ENCODE assay signal across 8 cellular contexts in genomic region chr6:31827286-31828079, GRCh38. TPM values are rescaled to one million over a fixed set of nuclear protein-coding genes. Genes with fewer than 3 reads are reported as not detected.
A peak's percentile ranks its signal among the peaks of the same experiment; 100 is the strongest.
DNase-seq lines count a peak whose midpoint lies in the region; ATAC-seq and TF ChIP-seq lines count a peak whose summit lies in the region.

TSS of gene HSPA1B (plus strand) at chr6:31827738. CDS start at chr6:31827951, 213 bp downstream.

- no peaks in the 10 kb centered on the region for H3K9me3 Mint-ChIP-seq in activated naive CD8-positive, alpha-beta T cell treated with anti-CD3 and anti-CD28 coated beads for 36 hours
- H3K9me3 Mint-ChIP-seq in glutamatergic neuron (ENCODE audit: unreplicated experiment), result peaks cover 13% of the 10 kb centered on the region

- H3K4me2 ChIP-seq in osteoblast (ENCODE audit: insufficient read depth, low read length), result peak within 1 kb of the TSS; percentile 86

- ATAC-seq in HG02588 (IDR thresholded peaks at IDR 0.05; ENCODE audit: unreplicated experiment) (peak; percentile 66), thoracic aorta (ENCODE audit: insufficient number of reproducible peaks, low FRiP score, low read depth) (peak; percentile 90)

- H3K36me3 ChIP-seq in osteoblast (ENCODE audit: insufficient read depth, low read length) (no peaks in the 10 kb centered on the region), thoracic aorta (no peaks in the 10 kb centered on the region)

- no peaks in the 10 kb centered on the region for H3K27me3 ChIP-seq in osteoblast (ENCODE audit: insufficient read depth, low read length)
- H3K27me3 ChIP-seq in thoracic aorta (replicated peaks; ENCODE audit: insufficient read depth), result no peaks in the 10 kb centered on the region

- peaks cover 32% of the 10 kb centered on the region for H3K4me1 Mint-ChIP-seq in activated naive CD8-positive, alpha-beta T cell treated with anti-CD3 and anti-CD28 coated beads for 36 hours
- peaks cover 4% of the 10 kb centered on the region for H3K4me1 Mint-ChIP-seq in glutamatergic neuron (ENCODE audit: low read depth, unreplicated experiment)

- H3K27ac Mint-ChIP-seq in activated naive CD8-positive, alpha-beta T cell treated with anti-CD3 and anti-CD28 coated beads for 36 hours, result peak within 1 kb of the TSS; percentile 90
- peak within 1 kb of the TSS; percentile 96 for H3K27ac Mint-ChIP-seq in glutamatergic neuron (ENCODE audit: unreplicated experiment)

- no peaks in the 10 kb centered on the region for H3K9me3 ChIP-seq in osteoblast (ENCODE audit: low read depth, low read length)
- H3K9me3 ChIP-seq in thoracic aorta, result no peaks in the 10 kb centered on the region

- peak within 1 kb of the TSS; percentile 80 for H3K4me3 Mint-ChIP-seq in activated naive CD8-positive, alpha-beta T cell treated with anti-CD3 and anti-CD28 coated beads for 36 hours
- H3K4me3 Mint-ChIP-seq in glutamatergic neuron (ENCODE audit: unreplicated experiment), result peak within 1 kb of the TSS; percentile 92

- H4K20me1 ChIP-seq in osteoblast (ENCODE audit: insufficient read depth, low read length), result peaks cover 7% of the 10 kb centered on the region

- H3K27ac ChIP-seq in osteoblast (ENCODE audit: low read depth, low read length) (peak within 1 kb of the TSS; percentile 77), thoracic aorta (peak within 1 kb of the TSS; percentile 77 to 98)

- peaks cover 6% of the 10 kb centered on the region for H3K36me3 Mint-ChIP-seq in activated naive CD8-positive, alpha-beta T cell treated with anti-CD3 and anti-CD28 coated beads for 36 hours
- no peaks in the 10 kb centered on the region for H3K36me3 Mint-ChIP-seq in glutamatergic neuron (ENCODE audit: unreplicated experiment)

- peaks cover 28% of the 10 kb centered on the region for H3K27me3 Mint-ChIP-seq in activated naive CD8-positive, alpha-beta T cell treated with anti-CD3 and anti-CD28 coated beads for 36 hours
- H3K27me3 Mint-ChIP-seq in glutamatergic neuron (ENCODE audit: unreplicated experiment), result peaks cover 12% of the 10 kb centered on the region

- peak within 1 kb of the TSS; percentile 68 for H2AFZ ChIP-seq in osteoblast (ENCODE audit: low read length)

- H3K79me2 ChIP-seq in osteoblast (ENCODE audit: insufficient read depth, low read length), result peaks cover 24% of the 10 kb centered on the region

- TF ChIP-seq CTCF in glutamatergic neuron (IDR thresholded peaks at IDR 0.05; ENCODE audit: partially characterized antibody, unreplicated experiment) (no peak), osteoblast (IDR thresholded peaks at IDR 0.05; ENCODE audit: extremely low read depth, low read depth, low read length) (no peak), thoracic aorta (IDR thresholded peaks at IDR 0.05) (no peak)

- H3K4me1 ChIP-seq in osteoblast (ENCODE audit: insufficient read depth, low read length), result peaks cover 19% of the 10 kb centered on the region
- H3K4me1 ChIP-seq in thoracic aorta (ENCODE audit: control insufficient read depth in 1 of 2, low read depth in 2 of 2), result peaks cover 29 to 43% of the 10 kb centered on the region in 2 donors

- H3K4me3 ChIP-seq in GM08714 (ENCODE audit: low read length) (peak within 1 kb of the TSS; percentile 75), osteoblast (ENCODE audit: insufficient read depth, low read length) (peak within 1 kb of the TSS; percentile 77), thoracic aorta (peak within 1 kb of the TSS; percentile 70)

- DNase-seq in NCI-H1092 (lab: John Stamatoyannopoulos, UW) (peak; percentile 94), SKM-1 treated with dmso at 0.1 percent for 144 hours (lab: John Stamatoyannopoulos, UW; ENCODE audit: unreplicated experiment) (peak; percentile 99), glutamatergic neuron (peak; percentile 94), osteoblast (ENCODE audit: insufficient read length, low spot score, missing footprints) (peak; percentile 99), thoracic aorta (ENCODE audit: low spot score) (peak; percentile 99)
- DNase-seq in activated naive CD8-positive, alpha-beta T cell treated with anti-CD3 and anti-CD28 coated beads for 36 hours, result peak; percentile 92

RNA-seq across cellular contexts. Expression of gene HSPA1B, which starts in this region (rescaled TPM):
- total RNA-seq in activated naive CD8-positive, alpha-beta T cell treated with anti-CD3 and anti-CD28 coated beads for 36 hours, result 10 to 100 TPM; 21.6 to 24.3 TPM
- total RNA-seq in glutamatergic neuron (ENCODE audit: unreplicated experiment) (93.9 TPM), osteoblast (45.7 and 59.7 TPM in 2 replicates), thoracic aorta (100 to 1,000 TPM; 178 to 262 TPM)

Comparison
In these comparisons a context has a peak if more than half of its experiments do, and no peak if none do; other contexts are left out.
1. Peak in every context shown above with its lines: DNase-seq, ATAC-seq, H3K4me3 ChIP-seq and H3K27ac ChIP-seq.